In genomic region chr2:235747001-235747867, GRCh38 we compare ENCODE assay signal across 14 cellular contexts.
DNase-seq lines count a peak whose midpoint lies in the region; FAIRE-seq and TF ChIP-seq lines count a peak whose summit lies in the region.
"Had no signal": no experiment of that assay in that cellular context is flagged by ENCODE, and none has a peak within 500 bp of the region (broad histone marks: within the 10 kb centered on the region; RNA-seq: fewer than 3 reads in every experiment).

No MANE protein-coding gene starts in this region.

- peaks cover 0 to 14% (median 2%) of the 10 kb centered on the region in 4 experiments; a peak in 4 of 8 replicates for H3K36me3 ChIP-seq in H1 (ENCODE audit: control insufficient read depth in 2 of 4, insufficient read depth in 4 of 4, low read length in 3 of 4)
- H3K36me3 ChIP-seq in muscle layer of duodenum (ENCODE audit: control insufficient read depth in 1 of 2, insufficient read depth in 2 of 2, low read length in 2 of 2): peaks cover 8 to 11% of the 10 kb centered on the region in 2 donors
- H3K36me3 ChIP-seq: BE2C had no signal

- H3K9me3 ChIP-seq in H1 (ENCODE audit: insufficient read depth in 2 of 2, low read depth in 1 of 2, low read length in 1 of 2): no peaks in the 10 kb centered on the region
- H3K9me3 ChIP-seq in muscle layer of duodenum (ENCODE audit: control insufficient read depth in 1 of 2, low read length in 2 of 2): no peaks in the 10 kb centered on the region
- H3K9me3 ChIP-seq: BE2C, heart left ventricle, lower lobe of right lung, right atrium auricular region, vagina had no signal

- POLR2A ChIA-PET in RWPE1 (lab: Yijun Ruan, JAX; ENCODE audit: low non-redundant PET): no interaction called here
- POLR2A ChIA-PET in H1 (lab: Charles Lee; ENCODE audit: partially characterized antibody): no interaction called here

- no peak for TF ChIP-seq EP300 in H1 (IDR thresholded peaks at IDR 0.05; ENCODE audit: borderline replicate concordance in 1 of 2, low read depth in 2 of 2, low read length in 2 of 2)

- H3K9ac ChIP-seq in H1 (replicated peaks in 1 of 4; ENCODE audit: extremely low read depth in 1 of 4, low read depth in 3 of 4, low read length in 3 of 4): no peak overlapping the region

- H4K8ac ChIP-seq in H1 (ENCODE audit: extremely low read depth, insufficient read depth, low read length): no peak overlapping the region

- no peak overlapping the region for H3K56ac ChIP-seq in H1 (replicated peaks; ENCODE audit: insufficient read length, low read depth, low read length)

- no peak overlapping the region for H3K23ac ChIP-seq in H1 (ENCODE audit: insufficient read length)

- 0 out of 2 replicates have a peak overlapping the region, but pooled peaks have one; percentile 91 for H2BK20ac ChIP-seq in H1 (ENCODE audit: low read length)

- no peak for TF ChIP-seq POLR2A in H1 (IDR thresholded peaks at IDR 0.05; ENCODE audit: control extremely low read depth in 1 of 2, low read depth in 2 of 2, low read length in 2 of 2)

- no peak for DNase-seq in RWPE1 (ENCODE audit: low spot score)
- no peak for DNase-seq in H1 (ENCODE audit: low read depth in 1 of 2, low spot score in 2 of 2)
- peak in 1 of 49 donors; percentile 33 for DNase-seq in substantia nigra (lab: John Stamatoyannopoulos, UW)
- DNase-seq in GM20000 (ENCODE audit: low spot score): no peak
- DNase-seq in SW 1271 (lab: John Stamatoyannopoulos, UW): no peak
- no peak for DNase-seq in central memory CD4-positive, alpha-beta T cell
- DNase-seq: cortex of kidney, lower lobe of right lung, SHP77 treated with DMSO at 0.1 percent for 48 hours had no signal

- H2BK120ac ChIP-seq in H1 (replicated peaks; ENCODE audit: low read depth, low read length): no peak overlapping the region

- no peaks in the 10 kb centered on the region for H3K79me2 ChIP-seq in H1 (ENCODE audit: control insufficient read depth in 1 of 2, insufficient read depth in 2 of 2, low read length in 2 of 2)

- H2AFZ ChIP-seq in H1 (ENCODE audit: low read length): no peak overlapping the region

- WGBS in H1 (ENCODE audit: extremely low coverage in 1 of 2, insufficient coverage in 1 of 2, insufficient read length in 1 of 2, insufficient replicate concordance in 2 of 2, low coverage in 1 of 2, low lambda C conversion rate in 2 of 2, missing lambda C conversion rate in 1 of 2), 2 experiments: 61% methylated on average over 24 of the region's 24 CpGs; no CpG with 5 or more reads in 1 of the 2 experiments

- H3K27ac ChIP-seq in RWPE1 (peak overlapping the region; percentile 87), H1 (ENCODE audit: low read depth, low read length) (peak overlapping the region; percentile 11; the same call in 1 of the 2 replicates), muscle layer of duodenum (ENCODE audit: low read length) (peak overlapping the region; percentile 8), substantia nigra (ENCODE audit: low read depth, low read length, poor library complexity, severe bottlenecking) (peak overlapping the region; percentile 42)
- H3K27ac ChIP-seq: heart left ventricle, lower lobe of right lung, right atrium auricular region, vagina had no signal

- peaks cover 5 to 19% (median 9%) of the 10 kb centered on the region in 4 experiments for H3K4me1 ChIP-seq in H1 (replicated peaks in 1 of 4; ENCODE audit: control insufficient read depth in 3 of 4, insufficient read depth in 4 of 4, low read length in 3 of 4)
- H3K4me1 ChIP-seq in muscle layer of duodenum (ENCODE audit: control insufficient read depth in 1 of 2, insufficient read depth in 2 of 2, low read length in 2 of 2): peaks cover 0 to 12% of the 10 kb centered on the region in 2 donors
- H3K4me1 ChIP-seq: BE2C, lower lobe of right lung had no signal

- H2AK5ac ChIP-seq in H1 (ENCODE audit: low read depth, low read length): no peak overlapping the region

- H3K4ac ChIP-seq in H1 (replicated peaks; ENCODE audit: insufficient read length, low read depth, low read length): no peak overlapping the region

- H4K91ac ChIP-seq in H1 (replicated peaks; ENCODE audit: insufficient read length, low read length): no peak overlapping the region

- peak overlapping the region; percentile 69; the same call in 1 of the 2 replicates for H2BK5ac ChIP-seq in H1 (ENCODE audit: low read depth, low read length)

- peak overlapping the region; percentile 73; the same call in 1 of the 2 replicates for H2BK12ac ChIP-seq in H1 (ENCODE audit: low read depth, low read length)

- no peak for FAIRE-seq in H1 (lab: Jason Lieb, UNC)

- H3K14ac ChIP-seq in H1 (ENCODE audit: insufficient read length): no peak overlapping the region

- TF ChIP-seq CTCF in RWPE1 (conservative IDR thresholded peaks at IDR 0.05; ENCODE audit: low read depth) (no peak), H1 (IDR thresholded peaks at IDR 0.05; ENCODE audit: control extremely low read depth in 1 of 3, insufficient read depth in 1 of 3, low read depth in 1 of 3, low read length in 3 of 3) (no peak), GM20000 (IDR thresholded peaks at IDR 0.05; ENCODE audit: extremely low read depth, missing control alignments) (no peak)

- peak overlapping the region; percentile 64 for H3K18ac ChIP-seq in H1 (ENCODE audit: extremely low read depth, low read length)

- TF ChIP-seq RAD21 in H1 (IDR thresholded peaks at IDR 0.05 in 1 of 2, conservative IDR thresholded peaks at IDR 0.05 in 1 of 2; ENCODE audit: low read depth in 2 of 2, low read length in 2 of 2): no peak

- CTCF ChIA-PET in RWPE1 (lab: Yijun Ruan, JAX) (interaction anchor here (0.5 to 3.0 kb wide), 13 partner anchors 9 to 603 kb away, joined by 3 to 67 read pairs (median 4); no protein-coding TSS in a partner anchor), H1 (lab: Charles Lee; ENCODE audit: partially characterized antibody) (interaction anchor here (0.6 to 8.5 kb wide), 34 partner anchors 9 to 611 kb away, joined by 3 to 111 read pairs (median 5); no protein-coding TSS in a partner anchor)

- H3K4me3 ChIP-seq in H1 (ENCODE audit: extremely low read depth in 1 of 4, insufficient read depth in 2 of 4, low read depth in 3 of 4, low read length in 4 of 4) (no peak overlapping the region), muscle layer of duodenum (ENCODE audit: low read depth in 1 of 2, low read length in 2 of 2) (no peak overlapping the region)
- H3K4me3 ChIP-seq: heart left ventricle, lower lobe of right lung, right atrium auricular region, vagina had no signal

- peaks cover 2 to 6% of the 10 kb centered on the region in 2 experiments for H4K20me1 ChIP-seq in H1 (replicated peaks in 1 of 2; ENCODE audit: control insufficient read depth in 1 of 2, insufficient read depth in 2 of 2, low read length in 2 of 2)

- no peaks in the 10 kb centered on the region for H3K27me3 ChIP-seq in H1 (replicated peaks in 1 of 4; ENCODE audit: control insufficient read depth in 3 of 4, extremely low read depth in 1 of 4, insufficient read depth in 3 of 4, low read length in 3 of 4)
- H3K27me3 ChIP-seq in muscle layer of duodenum (ENCODE audit: low read depth, low read length): no peaks in the 10 kb centered on the region
- H3K27me3 ChIP-seq: BE2C, heart left ventricle, right atrium auricular region, vagina had no signal

- H3K79me1 ChIP-seq in H1 (ENCODE audit: low read depth, low read length): no peaks in the 10 kb centered on the region

- no peak overlapping the region for H4K5ac ChIP-seq in H1 (ENCODE audit: insufficient read length, low read depth, low read length)

- no peaks in the 10 kb centered on the region for H3K23me2 ChIP-seq in H1 (ENCODE audit: low read depth, low read length)

- H3K4me2 ChIP-seq in H1 (ENCODE audit: insufficient read depth in 1 of 2, low read depth in 2 of 2, low read length in 2 of 2): peak overlapping the region in 1 of 2 experiments; percentile 39; a peak in 3 of 4 replicates

- 0 out of 2 replicates have a peak overlapping the region, but pooled peaks have one; percentile 22 for H2BK15ac ChIP-seq in H1 (ENCODE audit: low read length)

TF ChIP-seq in H1, 55 proteins besides CTCF, POLR2A, EP300 and RAD21:
- no peak for TF ChIP-seq ASH2L (IDR thresholded peaks at IDR 0.05; ENCODE audit: low read length)
- peak; percentile 78 for TF ChIP-seq MAX (IDR thresholded peaks at IDR 0.05)
- TF ChIP-seq TEAD4 (IDR thresholded peaks at IDR 0.05; ENCODE audit: low read depth, low read length): 0 out of 2 replicates have a peak, but pooled peaks have one; percentile 4
- no peak for TF ChIP-seq EGR1 (IDR thresholded peaks at IDR 0.05; ENCODE audit: borderline replicate concordance, low read depth, low read length)
- TF ChIP-seq CTBP2 (IDR thresholded peaks at IDR 0.05; ENCODE audit: borderline replicate concordance, insufficient read depth, insufficient read length, low read length): no peak
- TF ChIP-seq BACH1 (IDR thresholded peaks at IDR 0.05; ENCODE audit: low read length): no peak
- TF ChIP-seq TCF12 (IDR thresholded peaks at IDR 0.05; ENCODE audit: low read depth, low read length): 0 out of 2 replicates have a peak, but pooled peaks have one; percentile 45
- TF ChIP-seq KDM1A (IDR thresholded peaks at IDR 0.05; ENCODE audit: borderline replicate concordance, low read length): no peak
- peak; percentile 56; the same call in 1 of the 2 replicates for TF ChIP-seq E2F6 (IDR thresholded peaks at IDR 0.05)

Comparison
In these comparisons a context has a peak if more than half of its experiments do, and no peak if none do; other contexts are left out.
1. H3K27ac ChIP-seq: peak in every context shown above with its lines; median percentile 87 in RWPE1; 42 in substantia nigra; 11 in H1; 8 in muscle layer of duodenum.